In genomic region chr7:139339025-139339424, GRCh38 we compare ENCODE assay signal across 12 cellular contexts. TPM values are rescaled to one million over a fixed set of nuclear protein-coding genes. Genes with fewer than 3 reads are reported as not detected.
DNase-seq lines count a peak whose midpoint lies in the region; ATAC-seq and TF ChIP-seq lines count a peak whose summit lies in the region.
"Had no signal": no experiment of that assay in that cellular context is flagged by ENCODE, and none has a peak within 500 bp of the region (broad histone marks: within the 10 kb centered on the region; RNA-seq: fewer than 3 reads in every experiment).

No MANE protein-coding gene starts in this region.

- no peak overlapping the region for H4K5ac ChIP-seq in H9 (ENCODE audit: insufficient read length, low read depth, low read length)

- no peak overlapping the region for H3K18ac ChIP-seq in H9 (ENCODE audit: insufficient read length, low read depth, low read length)

- no peak overlapping the region for H3T11ph ChIP-seq in H9 (ENCODE audit: low read length)

- peaks cover 3% of the 10 kb centered on the region for H3K23me2 ChIP-seq in H9 (ENCODE audit: insufficient read length, low read depth, low read length, poor library complexity, severe bottlenecking)

- TF ChIP-seq CTCF in H9 (conservative IDR thresholded peaks at IDR 0.05) = no peak
- no peak for TF ChIP-seq CTCF in natural killer cell (IDR thresholded peaks at IDR 0.05)
- no peak for TF ChIP-seq CTCF in upper lobe of right lung (IDR thresholded peaks at IDR 0.05)
- TF ChIP-seq CTCF in Peyer's patch (IDR thresholded peaks at IDR 0.05) = no peak

- no peak overlapping the region for H3K4me2 ChIP-seq in H9 (ENCODE audit: insufficient read depth, insufficient read length, low read length)

- peaks cover 10% of the 10 kb centered on the region for H3K36me3 Mint-ChIP-seq in CD4-positive, CD25-positive, alpha-beta regulatory T cell
- H3K36me3 Mint-ChIP-seq in H9 (ENCODE audit: insufficient read depth in 1 of 3, low read depth in 3 of 3) (peaks cover 3 to 11% (median 6%) of the 10 kb centered on the region in 3 experiments; a peak in 6 of 7 replicates), natural killer cell (peaks cover 11% of the 10 kb centered on the region)
- peaks cover 2% of the 10 kb centered on the region for H3K36me3 Mint-ChIP-seq in activated T-helper 1 cell treated with anti-CD3 and anti-CD28 coated beads, Interleukin-12 subunit alpha, Interleukin-12 subunit beta, Interleukin-2, Interleukin-4 antibody, amounts not matched to agents 30 ng/mL and 10 ng/mL and 1 ng/mL, durations not matched to agents 14 hours and 24 hours and 36 hours (ENCODE audit: low read depth)

- peaks cover 0 to 10% (median 2%) of the 10 kb centered on the region in 7 donors for H3K9me3 Mint-ChIP-seq in CD4-positive, CD25-positive, alpha-beta regulatory T cell
- H3K9me3 Mint-ChIP-seq in H9 (peaks cover 10 to 14% of the 10 kb centered on the region in 2 experiments; a peak in 4 of 5 replicates), natural killer cell (peaks cover 2 to 8% of the 10 kb centered on the region in 2 donors)
- peaks cover 5% of the 10 kb centered on the region for H3K9me3 Mint-ChIP-seq in activated T-helper 1 cell treated with anti-CD3 and anti-CD28 coated beads, Interleukin-12 subunit alpha, Interleukin-12 subunit beta, Interleukin-2, Interleukin-4 antibody, amounts not matched to agents 30 ng/mL and 10 ng/mL and 1 ng/mL, durations not matched to agents 14 hours and 24 hours and 36 hours

- H3K36me3 ChIP-seq in CD4-positive, CD25-positive, alpha-beta regulatory T cell (ENCODE audit: control insufficient read depth, insufficient read depth, low read length) = no peaks in the 10 kb centered on the region
- H3K36me3 ChIP-seq in upper lobe of right lung (no peaks in the 10 kb centered on the region), Peyer's patch (no peaks in the 10 kb centered on the region)
- H3K36me3 ChIP-seq: thoracic aorta had no signal

- no peak overlapping the region for H2BK120ac ChIP-seq in H9 (ENCODE audit: low read depth, low read length, poor library complexity, severe bottlenecking)

- H2BK12ac ChIP-seq in H9 (ENCODE audit: insufficient read length, low read depth, low read length) = no peak overlapping the region

- no peaks in the 10 kb centered on the region for H3K27me3 ChIP-seq in CD4-positive, CD25-positive, alpha-beta regulatory T cell (ENCODE audit: control insufficient read depth, insufficient read depth, low read length)
- no peaks in the 10 kb centered on the region for H3K27me3 ChIP-seq in H9 (ENCODE audit: insufficient read depth, low read length)
- no peaks in the 10 kb centered on the region for H3K27me3 ChIP-seq in upper lobe of right lung
- no peaks in the 10 kb centered on the region for H3K27me3 ChIP-seq in Peyer's patch
- H3K27me3 ChIP-seq: dorsolateral prefrontal cortex had no signal

- peak in 1 of 3 donors; percentile 8 for DNase-seq in CD4-positive, CD25-positive, alpha-beta regulatory T cell
- DNase-seq in H9 = no peak
- no peak for DNase-seq in activated T-helper 1 cell treated with anti-CD3 and anti-CD28 coated beads, Interleukin-12 subunit alpha, Interleukin-12 subunit beta, Interleukin-2, Interleukin-4 antibody, amounts not matched to agents 30 ng/mL and 10 ng/mL and 1 ng/mL, durations not matched to agents 14 hours and 24 hours and 36 hours (ENCODE audit: low spot score)
- no peak for DNase-seq in natural killer cell
- no peak for DNase-seq in upper lobe of right lung
- no peak for DNase-seq in OCI-M1 (lab: John Stamatoyannopoulos, UW)
- no peak for DNase-seq in Peyer's patch
- DNase-seq: anterior cingulate cortex, dorsolateral prefrontal cortex, NCI-H2029 had no signal

- TF ChIP-seq POLR2A in Peyer's patch (IDR thresholded peaks at IDR 0.05) = no peak

- H3K4me3 ChIP-seq in CD4-positive, CD25-positive, alpha-beta regulatory T cell (ENCODE audit: low read depth, low read length) = no peak overlapping the region
- H3K4me3 ChIP-seq in upper lobe of right lung (no peak overlapping the region), Peyer's patch (no peak overlapping the region)

- no peaks in the 10 kb centered on the region for H3K79me1 ChIP-seq in H9 (ENCODE audit: insufficient read depth, low read depth, low read length, poor library complexity, severe bottlenecking)

- H3K79me2 ChIP-seq in H9 (ENCODE audit: insufficient read depth, low read length) = no peaks in the 10 kb centered on the region

- WGBS in H9 (ENCODE audit: extremely low coverage, insufficient read length, low lambda C conversion rate) = no CpG with 5 or more reads among the region's 2 CpGs

- intact Hi-C loops in activated T-helper 1 cell treated with anti-CD3 and anti-CD28 coated beads, Interleukin-12 subunit alpha, Interleukin-12 subunit beta, Interleukin-2, Interleukin-4 antibody, amounts not matched to agents 30 ng/mL and 10 ng/mL and 1 ng/mL, durations not matched to agents 14 hours and 24 hours and 36 hours (cut with micrococcal nuclease) = no loop called here
- intact Hi-C loops in natural killer cell (cut with micrococcal nuclease) = no loop called here
- intact Hi-C loops in upper lobe of right lung (cut with DNase I) = no loop called here

- H2AFZ ChIP-seq in H9 (ENCODE audit: low read length) = no peak overlapping the region

- H3K4me3 Mint-ChIP-seq in CD4-positive, CD25-positive, alpha-beta regulatory T cell = peak overlapping the region; percentile 91 to 97 (median 96)
- H3K4me3 Mint-ChIP-seq in H9 = peak overlapping the region; percentile 91 to 95
- H3K4me3 Mint-ChIP-seq in activated T-helper 1 cell treated with anti-CD3 and anti-CD28 coated beads, Interleukin-12 subunit alpha, Interleukin-12 subunit beta, Interleukin-2, Interleukin-4 antibody, amounts not matched to agents 30 ng/mL and 10 ng/mL and 1 ng/mL, durations not matched to agents 14 hours and 24 hours and 36 hours = peak overlapping the region; percentile 91
- peak overlapping the region; percentile 98 for H3K4me3 Mint-ChIP-seq in natural killer cell

- no peak overlapping the region for H4K91ac ChIP-seq in H9 (ENCODE audit: insufficient read length, low read depth, low read length)

- no peak overlapping the region for H3K14ac ChIP-seq in H9 (ENCODE audit: insufficient read depth, low read length)

- H3K27ac Mint-ChIP-seq in CD4-positive, CD25-positive, alpha-beta regulatory T cell = peak overlapping the region; percentile 33 to 100 (median 100)
- H3K27ac Mint-ChIP-seq in H9 = no peak overlapping the region
- H3K27ac Mint-ChIP-seq in activated T-helper 1 cell treated with anti-CD3 and anti-CD28 coated beads, Interleukin-12 subunit alpha, Interleukin-12 subunit beta, Interleukin-2, Interleukin-4 antibody, amounts not matched to agents 30 ng/mL and 10 ng/mL and 1 ng/mL, durations not matched to agents 14 hours and 24 hours and 36 hours = peak overlapping the region; percentile 81
- H3K27ac Mint-ChIP-seq in natural killer cell = peak overlapping the region; percentile 100

- peaks cover 18 to 38% (median 28%) of the 10 kb centered on the region in 4 donors for H3K4me1 Mint-ChIP-seq in CD4-positive, CD25-positive, alpha-beta regulatory T cell
- H3K4me1 Mint-ChIP-seq in H9 (peaks cover 7 to 11% of the 10 kb centered on the region in 2 experiments), natural killer cell (peaks cover 28 to 31% of the 10 kb centered on the region in 2 donors)
- peaks cover 31% of the 10 kb centered on the region for H3K4me1 Mint-ChIP-seq in activated T-helper 1 cell treated with anti-CD3 and anti-CD28 coated beads, Interleukin-12 subunit alpha, Interleukin-12 subunit beta, Interleukin-2, Interleukin-4 antibody, amounts not matched to agents 30 ng/mL and 10 ng/mL and 1 ng/mL, durations not matched to agents 14 hours and 24 hours and 36 hours (ENCODE audit: low read depth)

- H3K23ac ChIP-seq in H9 (ENCODE audit: insufficient read length, low read depth, low read length) = no peak overlapping the region

- H3K27me3 Mint-ChIP-seq in CD4-positive, CD25-positive, alpha-beta regulatory T cell = peaks cover 17% of the 10 kb centered on the region
- H3K27me3 Mint-ChIP-seq in H9 (ENCODE audit: low read depth) = peaks cover 14% of the 10 kb centered on the region
- H3K27me3 Mint-ChIP-seq in activated T-helper 1 cell treated with anti-CD3 and anti-CD28 coated beads, Interleukin-12 subunit alpha, Interleukin-12 subunit beta, Interleukin-2, Interleukin-4 antibody, amounts not matched to agents 30 ng/mL and 10 ng/mL and 1 ng/mL, durations not matched to agents 14 hours and 24 hours and 36 hours (ENCODE audit: insufficient read depth) = peaks cover 8% of the 10 kb centered on the region
- H3K27me3 Mint-ChIP-seq in natural killer cell (ENCODE audit: low read depth in 2 of 2) = peaks cover 8 to 9% of the 10 kb centered on the region in 2 donors

- H4K20me1 ChIP-seq in H9 (ENCODE audit: control insufficient read depth, insufficient read depth, insufficient read length) = no peaks in the 10 kb centered on the region

- H3K4me1 ChIP-seq in CD4-positive, CD25-positive, alpha-beta regulatory T cell (ENCODE audit: control insufficient read depth, insufficient read depth, low read length, poor library complexity, severe bottlenecking) = peaks cover 11% of the 10 kb centered on the region
- no peaks in the 10 kb centered on the region for H3K4me1 ChIP-seq in H9 (ENCODE audit: insufficient read depth, low read length)
- H3K4me1 ChIP-seq in upper lobe of right lung = peaks cover 6% of the 10 kb centered on the region
- H3K4me1 ChIP-seq in Peyer's patch = peaks cover 0 to 6% (median 0%) of the 10 kb centered on the region in 4 donors

- no peak overlapping the region for H3K9ac ChIP-seq in H9 (ENCODE audit: extremely low read depth, insufficient read length, low read length)

- H4K8ac ChIP-seq in H9 (replicated peaks; ENCODE audit: insufficient read length, low read depth, low read length) = no peak overlapping the region

- no peak for ATAC-seq in CD4-positive, CD25-positive, alpha-beta regulatory T cell (ENCODE audit: low read depth in 2 of 2)
- no peak for ATAC-seq in natural killer cell
- no peak for ATAC-seq in GM18498 (IDR thresholded peaks at IDR 0.05; ENCODE audit: unreplicated experiment)
- ATAC-seq in upper lobe of right lung = no peak

- H2BK15ac ChIP-seq in H9 (ENCODE audit: low read depth, low read length) = no peak overlapping the region

- H3K27ac ChIP-seq in CD4-positive, CD25-positive, alpha-beta regulatory T cell (ENCODE audit: insufficient read depth, low read length, poor library complexity, severe bottlenecking) = no peak overlapping the region
- H3K27ac ChIP-seq in H9 (ENCODE audit: insufficient read length, low read depth, low read length) (no peak overlapping the region), upper lobe of right lung (no peak overlapping the region), Peyer's patch (no peak overlapping the region)

- H3K9me3 ChIP-seq in CD4-positive, CD25-positive, alpha-beta regulatory T cell (ENCODE audit: control insufficient read depth in 2 of 2, low read length in 2 of 2) = no peaks in the 10 kb centered on the region
- no peaks in the 10 kb centered on the region for H3K9me3 ChIP-seq in H9 (ENCODE audit: control insufficient read depth, low read depth, low read length)
- H3K9me3 ChIP-seq in upper lobe of right lung = no peaks in the 10 kb centered on the region
- no peaks in the 10 kb centered on the region for H3K9me3 ChIP-seq in Peyer's patch
- H3K9me3 ChIP-seq: thoracic aorta had no signal

- no peak overlapping the region for H3K56ac ChIP-seq in H9 (ENCODE audit: insufficient read length, low read depth, low read length)

- no peak overlapping the region for H2AK5ac ChIP-seq in H9 (ENCODE audit: insufficient read length, low read length)

- H2BK20ac ChIP-seq in H9 (ENCODE audit: low read depth, low read length, poor library complexity, severe bottlenecking) = no peak overlapping the region

- no peak overlapping the region for H2BK5ac ChIP-seq in H9 (ENCODE audit: insufficient read length, low read length)

- H3K4ac ChIP-seq in H9 (ENCODE audit: low read depth, low read length) = no peak overlapping the region

RNA-seq across cellular contexts. Expression of gene FMC1, which starts 2.1 kb away (rescaled TPM):
- 3.4 TPM for total RNA-seq in CD4-positive, CD25-positive, alpha-beta regulatory T cell
- polyA plus RNA-seq in CD4-positive, CD25-positive, alpha-beta regulatory T cell = 10 to 100 TPM; 42.2 to 56.8 (median 56.4) TPM
- total RNA-seq in H9 (2021) = 10.9 and 16.0 TPM in 2 replicates
- total RNA-seq in activated T-helper 1 cell treated with anti-CD3 and anti-CD28 coated beads, Interleukin-12 subunit alpha, Interleukin-12 subunit beta, Interleukin-2, Interleukin-4 antibody, amounts not matched to agents 30 ng/mL and 10 ng/mL and 1 ng/mL, durations not matched to agents 14 hours and 24 hours and 36 hours = 3.7 and 6.5 TPM in 2 replicates
- 1 to 10 TPM; 5.1 to 7.2 (median 6.9) TPM for total RNA-seq in natural killer cell
- 11.4 TPM for total RNA-seq in upper lobe of right lung
- total RNA-seq in Peyer's patch = 10 to 100 TPM in 1 of 4 donors, 1 to 10 TPM in 2, not detected in 1; 4.4 to 12.1 (median 5.4) TPM

RNA-seq across cellular contexts. Expression of gene LUC7L2, which starts 20.7 kb away (rescaled TPM):
- 190 TPM for total RNA-seq in CD4-positive, CD25-positive, alpha-beta regulatory T cell
- polyA plus RNA-seq in CD4-positive, CD25-positive, alpha-beta regulatory T cell = 10 to 100 TPM; 56.9 to 74.7 (median 59.4) TPM
- 81.2 and 84.5 TPM in 2 replicates for total RNA-seq in H9 (2021)
- 179 and 194 TPM in 2 replicates for total RNA-seq in activated T-helper 1 cell treated with anti-CD3 and anti-CD28 coated beads, Interleukin-12 subunit alpha, Interleukin-12 subunit beta, Interleukin-2, Interleukin-4 antibody, amounts not matched to agents 30 ng/mL and 10 ng/mL and 1 ng/mL, durations not matched to agents 14 hours and 24 hours and 36 hours
- total RNA-seq in natural killer cell = 100 to 1,000 TPM; 183 to 192 (median 186) TPM
- total RNA-seq in upper lobe of right lung = 79.5 TPM
- total RNA-seq in Peyer's patch = 100 to 1,000 TPM in 1 of 4 donors, 10 to 100 TPM in 3; 57.6 to 182 (median 74.4) TPM

Comparison
In these comparisons a context has a peak if more than half of its experiments do, and no peak if none do; other contexts are left out.
1. H3K27ac Mint-ChIP-seq: peak in CD4-positive, CD25-positive, alpha-beta regulatory T cell (3 of 3), activated T-helper 1 cell treated with anti-CD3 and anti-CD28 coated beads, Interleukin-12 subunit alpha, Interleukin-12 subunit beta, Interleukin-2, Interleukin-4 antibody, amounts not matched to agents 30 ng/mL and 10 ng/mL and 1 ng/mL, durations not matched to agents 14 hours and 24 hours and 36 hours (single experiment) and natural killer cell (2 of 2); none in H9 (0 of 3).
2. Peak in every context shown above with its lines, with median percentiles within 50 percentile points of each other: H3K4me3 Mint-ChIP-seq.